ENCODE assay signal across 1 cellular context in genomic region chr20:64203037-64203777, GRCh38.
TF ChIP-seq lines count a peak whose summit lies in the region.

No MANE protein-coding gene starts in this region.

TF ChIP-seq in H1, 55 proteins besides CTCF, POLR2A, EP300 and RAD21:
- TF ChIP-seq CBX5 (IDR thresholded peaks at IDR 0.05; ENCODE audit: low read depth, low read length) (no peak), SRF (IDR thresholded peaks at IDR 0.05; ENCODE audit: low read depth, low read length) (no peak), ZNF274 (IDR thresholded peaks at IDR 0.05; ENCODE audit: borderline replicate concordance, extremely low read depth, low read length) (no peak), GTF2F1 (IDR thresholded peaks at IDR 0.05; ENCODE audit: borderline replicate concordance, low read depth, low read length) (no peak), NRF1 (IDR thresholded peaks at IDR 0.05; ENCODE audit: low read depth, low read length) (no peak), GABPA (IDR thresholded peaks at IDR 0.05; ENCODE audit: borderline replicate concordance, insufficient read depth, low read length) (no peak), SAP30 (IDR thresholded peaks at IDR 0.05; ENCODE audit: insufficient read depth, insufficient replicate concordance, low read length) (no peak), JUND (IDR thresholded peaks at IDR 0.05; ENCODE audit: low read length) (no peak)
